ENCODE assay signal across 20 cellular contexts in the genomic region with DNA sequence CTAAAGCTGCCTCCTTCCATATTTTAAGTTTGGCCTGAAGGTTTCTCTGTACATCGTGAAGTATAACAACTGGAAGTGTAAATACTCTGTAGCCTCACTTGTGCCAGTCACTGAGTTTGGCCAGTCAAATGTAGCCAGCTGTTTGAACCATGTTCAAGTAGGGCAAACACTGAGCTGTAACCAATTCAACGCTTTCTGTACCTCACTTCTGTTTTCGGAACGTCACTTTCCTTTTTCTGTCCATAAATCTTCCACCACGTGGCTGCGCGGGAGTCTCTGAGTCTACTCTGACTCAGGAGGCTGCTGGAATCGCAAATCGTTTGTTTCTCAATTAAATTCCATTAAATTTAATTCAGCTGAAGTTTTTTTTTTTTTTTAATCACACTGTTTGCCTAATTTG.
"Had no signal": no experiment of that assay in that cellular context is flagged by ENCODE, and none has a peak within 500 bp of the region (broad histone marks: within the 10 kb centered on the region; RNA-seq: fewer than 3 reads in every experiment).

No MANE protein-coding gene starts in this region.

- H3K27ac ChIP-seq: adrenal gland, body of pancreas, coronary artery, gastrocnemius medialis, neutrophil, right atrium auricular region, spleen, suprapubic skin, upper lobe of right lung had no signal

- H3K36me3 Mint-ChIP-seq: naive B cell had no signal

- H3K9me3 ChIP-seq: adrenal gland, body of pancreas, gastrocnemius medialis, neutrophil, right atrium auricular region, suprapubic skin, upper lobe of right lung had no signal

- H3K27ac Mint-ChIP-seq: activated CD4-positive, alpha-beta T cell treated with anti-CD3 and anti-CD28 coated beads, Interleukin-2, amount 10 ng/mL, durations not matched to agents 7 days and 5 days; naive B cell had no signal

- H3K36me3 ChIP-seq: adrenal gland, gastrocnemius medialis, neutrophil, right atrium auricular region, spleen, suprapubic skin, upper lobe of right lung had no signal

- H3K4me1 ChIP-seq: adrenal gland, body of pancreas, gastrocnemius medialis, right atrium auricular region, spleen, suprapubic skin, upper lobe of right lung had no signal

- H3K4me3 ChIP-seq: adrenal gland, body of pancreas, coronary artery, gastrocnemius medialis, right atrium auricular region, spleen, suprapubic skin, upper lobe of right lung had no signal

- DNase-seq: activated CD4-positive, alpha-beta T cell treated with anti-CD3 and anti-CD28 coated beads, Interleukin-2, amount 10 ng/mL, durations not matched to agents 7 days and 5 days; activated CD4-positive, CD25-positive, alpha-beta regulatory T cell; activated CD8-positive, alpha-beta memory T cell treated with anti-CD3 and anti-CD28 coated beads for 24 hours; activated naive CD4-positive, alpha-beta T cell treated with anti-CD3 and anti-CD28 coated beads, Interleukin-2, amount 50 U/mL, for 16 hours; activated T-cell treated with anti-CD3 and anti-CD28 coated beads for 4 hours; body of pancreas; central memory CD4-positive, alpha-beta T cell; effector CD4-positive, alpha-beta T cell; gastrocnemius medialis; midbrain; naive B cell; spleen; stimulated activated CD4-positive, alpha-beta T cell treated with anti-CD3 and anti-CD28 coated beads, Interleukin-1b, Interleukin-23, amount 100 ng/mL, for 48 hours; stimulated activated naive CD8-positive, alpha-beta T cell treated with anti-CD3 and anti-CD28 coated beads, Interleukin-15, Interleukin-2, amounts not matched to agents 100 U/mL and 50 U/mL, for 24 hours; upper lobe of right lung had no signal

- H3K4me3 Mint-ChIP-seq: activated CD4-positive, alpha-beta T cell treated with anti-CD3 and anti-CD28 coated beads, Interleukin-2, amount 10 ng/mL, durations not matched to agents 7 days and 5 days; naive B cell had no signal

- H3K4me1 Mint-ChIP-seq: activated CD4-positive, alpha-beta T cell treated with anti-CD3 and anti-CD28 coated beads, Interleukin-2, amount 10 ng/mL, durations not matched to agents 7 days and 5 days; naive B cell had no signal

- ATAC-seq: body of pancreas; gastrocnemius medialis; stimulated activated naive CD8-positive, alpha-beta T cell treated with anti-CD3 and anti-CD28 coated beads, Interleukin-15, Interleukin-2, amounts not matched to agents 100 U/mL and 50 U/mL, for 24 hours; upper lobe of right lung had no signal

- H3K27me3 ChIP-seq: adrenal gland, body of pancreas, gastrocnemius medialis, neutrophil, right atrium auricular region, spleen, suprapubic skin, upper lobe of right lung had no signal

- H3K27me3 Mint-ChIP-seq: activated CD4-positive, alpha-beta T cell treated with anti-CD3 and anti-CD28 coated beads, Interleukin-2, amount 10 ng/mL, durations not matched to agents 7 days and 5 days had no signal
